Comparison of ENCODE assay signal across 3 cellular contexts in genomic region chr1:86938855-86939254, GRCh38.
TF ChIP-seq lines count a peak whose summit lies in the region.

No MANE protein-coding gene starts in this region.

TF ChIP-seq in A549, 52 proteins besides CTCF, POLR2A, EP300 and RAD21:
- TF ChIP-seq ZNF302 (CRISPR knock-in tag; IDR thresholded peaks at IDR 0.05) (no peak), REST (IDR thresholded peaks at IDR 0.05) (no peak), HDAC2 (IDR thresholded peaks at IDR 0.05) (no peak), TP53 (CRISPR knock-in tag; IDR thresholded peaks at IDR 0.05) (no peak), RNF2 (IDR thresholded peaks at IDR 0.05; ENCODE audit: borderline replicate concordance, low read depth) (no peak), HEYL (CRISPR knock-in tag; IDR thresholded peaks at IDR 0.05) (no peak), FOSB (CRISPR knock-in tag; IDR thresholded peaks at IDR 0.05) (no peak), FOSL2 (IDR thresholded peaks at IDR 0.05) (no peak), FOSL2 (CRISPR knock-in tag; IDR thresholded peaks at IDR 0.05) (no peak), PHF8 (IDR thresholded peaks at IDR 0.05; ENCODE audit: borderline replicate concordance, low read depth) (no peak), SREBF2 (IDR thresholded peaks at IDR 0.05) (no peak), NR3C1 (IDR thresholded peaks at IDR 0.05) (no peak), RFX5 (IDR thresholded peaks at IDR 0.05) (no peak), CHD2 (IDR thresholded peaks at IDR 0.05; ENCODE audit: low read length, partially characterized antibody) (no peak), RARB (CRISPR knock-in tag; IDR thresholded peaks at IDR 0.05) (no peak), CBX8 (IDR thresholded peaks at IDR 0.05) (no peak), HES2 (IDR thresholded peaks at IDR 0.05) (no peak), EHF (CRISPR knock-in tag; IDR thresholded peaks at IDR 0.05) (no peak), KDM1A (IDR thresholded peaks at IDR 0.05; ENCODE audit: low read depth) (no peak), BHLHE40 (IDR thresholded peaks at IDR 0.05; ENCODE audit: low read depth, low read length) (no peak)

TF ChIP-seq in GM23338, 12 proteins besides CTCF, POLR2A, EP300 and RAD21 (continues in another document):
- no peak for TF ChIP-seq NANOG (IDR thresholded peaks at IDR 0.05; ENCODE audit: borderline replicate concordance)
- TF ChIP-seq POLR2AphosphoS5 (IDR thresholded peaks at IDR 0.05; ENCODE audit: low read depth): no peak
- no peak for TF ChIP-seq ZNF114 (CRISPR knock-in tag; IDR thresholded peaks at IDR 0.05)
- TF ChIP-seq ZNF462 (CRISPR knock-in tag; IDR thresholded peaks at IDR 0.05): no peak
- TF ChIP-seq JUNB (IDR thresholded peaks at IDR 0.05; ENCODE audit: unreplicated experiment): no peak
- TF ChIP-seq REST (IDR thresholded peaks at IDR 0.05; ENCODE audit: unreplicated experiment): no peak
- no peak for TF ChIP-seq ZNF331 (CRISPR knock-in tag; IDR thresholded peaks at IDR 0.05; ENCODE audit: low read depth)
- TF ChIP-seq EZH2phosphoT487 (IDR thresholded peaks at IDR 0.05; ENCODE audit: unreplicated experiment): no peak
- TF ChIP-seq CREB1 (CRISPR knock-in tag; IDR thresholded peaks at IDR 0.05; ENCODE audit: low read depth): no peak
- no peak for TF ChIP-seq STAT1 (IDR thresholded peaks at IDR 0.05; ENCODE audit: unreplicated experiment)
- no peak for TF ChIP-seq EZH2 (IDR thresholded peaks at IDR 0.05; ENCODE audit: low read depth, unreplicated experiment)

TF ChIP-seq in HEK293T, 16 proteins besides CTCF, POLR2A, EP300 and RAD21:
- TF ChIP-seq TARDBP (IDR thresholded peaks at IDR 0.05) (no peak), LEF1 (IDR thresholded peaks at IDR 0.05; ENCODE audit: borderline replicate concordance) (no peak), NFRKB (IDR thresholded peaks at IDR 0.05) (no peak), SP1 (IDR thresholded peaks at IDR 0.05) (no peak), PKNOX1 (IDR thresholded peaks at IDR 0.05) (no peak), BHLHE40 (IDR thresholded peaks at IDR 0.05; ENCODE audit: borderline replicate concordance) (no peak), L3MBTL2 (conservative IDR thresholded peaks at IDR 0.05) (no peak), ARNT (IDR thresholded peaks at IDR 0.05) (no peak)
